Comparison of ENCODE assay signal across 1 cellular context in the genomic region with DNA sequence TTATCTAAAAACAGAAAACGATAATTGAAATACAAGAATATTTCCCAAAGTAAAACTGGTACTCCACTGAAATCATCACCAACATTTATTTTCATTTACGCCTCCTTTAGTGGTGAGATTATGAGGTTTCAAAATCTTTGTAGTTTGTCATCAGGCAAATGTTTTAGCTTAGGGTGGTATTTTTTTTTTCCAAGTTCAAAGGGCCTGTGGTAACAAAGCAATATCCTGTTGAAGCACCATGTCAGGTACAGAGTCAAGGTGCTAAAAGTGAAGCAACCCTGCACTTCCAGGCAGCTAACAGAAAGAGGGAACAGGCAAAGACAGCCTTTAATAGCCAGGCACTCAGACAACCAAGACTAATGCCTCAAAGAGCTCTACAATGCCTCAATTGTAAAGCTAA.
TF ChIP-seq lines count a peak whose summit lies in the region.

No MANE protein-coding gene starts in this region.

TF ChIP-seq in WTC11, 78 proteins besides CTCF, POLR2A, EP300 and RAD21 (continued from another document):
- TF ChIP-seq, protein P1, sequence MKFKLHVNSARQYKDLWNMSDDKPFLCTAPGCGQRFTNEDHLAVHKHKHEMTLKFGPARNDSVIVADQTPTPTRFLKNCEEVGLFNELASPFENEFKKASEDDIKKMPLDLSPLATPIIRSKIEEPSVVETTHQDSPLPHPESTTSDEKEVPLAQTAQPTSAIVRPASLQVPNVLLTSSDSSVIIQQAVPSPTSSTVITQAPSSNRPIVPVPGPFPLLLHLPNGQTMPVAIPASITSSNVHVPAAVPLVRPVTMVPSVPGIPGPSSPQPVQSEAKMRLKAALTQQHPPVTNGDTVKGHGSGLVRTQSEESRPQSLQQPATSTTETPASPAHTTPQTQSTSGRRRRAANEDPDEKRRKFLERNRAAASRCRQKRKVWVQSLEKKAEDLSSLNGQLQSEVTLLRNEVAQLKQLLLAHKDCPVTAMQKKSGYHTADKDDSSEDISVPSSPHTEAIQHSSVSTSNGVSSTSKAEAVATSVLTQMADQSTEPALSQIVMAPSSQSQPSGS (CRISPR knock-in tag; IDR thresholded peaks at IDR 0.05; ENCODE audit: borderline replicate concordance, low read depth) = no peak
- TF ChIP-seq CREM (CRISPR knock-in tag; IDR thresholded peaks at IDR 0.05) = no peak
- no peak for TF ChIP-seq NFATC4 (CRISPR knock-in tag; IDR thresholded peaks at IDR 0.05)
- TF ChIP-seq, protein P2, sequence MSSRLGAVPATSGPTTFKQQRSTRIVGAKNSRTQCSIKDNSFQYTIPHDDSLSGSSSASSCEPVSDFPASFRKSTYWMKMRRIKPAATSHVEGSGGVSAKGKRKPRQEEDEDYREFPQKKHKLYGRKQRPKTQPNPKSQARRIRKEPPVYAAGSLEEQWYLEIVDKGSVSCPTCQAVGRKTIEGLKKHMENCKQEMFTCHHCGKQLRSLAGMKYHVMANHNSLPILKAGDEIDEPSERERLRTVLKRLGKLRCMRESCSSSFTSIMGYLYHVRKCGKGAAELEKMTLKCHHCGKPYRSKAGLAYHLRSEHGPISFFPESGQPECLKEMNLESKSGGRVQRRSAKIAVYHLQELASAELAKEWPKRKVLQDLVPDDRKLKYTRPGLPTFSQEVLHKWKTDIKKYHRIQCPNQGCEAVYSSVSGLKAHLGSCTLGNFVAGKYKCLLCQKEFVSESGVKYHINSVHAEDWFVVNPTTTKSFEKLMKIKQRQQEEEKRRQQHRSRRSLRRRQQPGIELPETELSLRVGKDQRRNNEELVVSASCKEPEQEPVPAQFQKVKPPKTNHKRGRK (CRISPR knock-in tag; IDR thresholded peaks at IDR 0.05; ENCODE audit: borderline replicate concordance) = no peak
- TF ChIP-seq, protein P3, sequence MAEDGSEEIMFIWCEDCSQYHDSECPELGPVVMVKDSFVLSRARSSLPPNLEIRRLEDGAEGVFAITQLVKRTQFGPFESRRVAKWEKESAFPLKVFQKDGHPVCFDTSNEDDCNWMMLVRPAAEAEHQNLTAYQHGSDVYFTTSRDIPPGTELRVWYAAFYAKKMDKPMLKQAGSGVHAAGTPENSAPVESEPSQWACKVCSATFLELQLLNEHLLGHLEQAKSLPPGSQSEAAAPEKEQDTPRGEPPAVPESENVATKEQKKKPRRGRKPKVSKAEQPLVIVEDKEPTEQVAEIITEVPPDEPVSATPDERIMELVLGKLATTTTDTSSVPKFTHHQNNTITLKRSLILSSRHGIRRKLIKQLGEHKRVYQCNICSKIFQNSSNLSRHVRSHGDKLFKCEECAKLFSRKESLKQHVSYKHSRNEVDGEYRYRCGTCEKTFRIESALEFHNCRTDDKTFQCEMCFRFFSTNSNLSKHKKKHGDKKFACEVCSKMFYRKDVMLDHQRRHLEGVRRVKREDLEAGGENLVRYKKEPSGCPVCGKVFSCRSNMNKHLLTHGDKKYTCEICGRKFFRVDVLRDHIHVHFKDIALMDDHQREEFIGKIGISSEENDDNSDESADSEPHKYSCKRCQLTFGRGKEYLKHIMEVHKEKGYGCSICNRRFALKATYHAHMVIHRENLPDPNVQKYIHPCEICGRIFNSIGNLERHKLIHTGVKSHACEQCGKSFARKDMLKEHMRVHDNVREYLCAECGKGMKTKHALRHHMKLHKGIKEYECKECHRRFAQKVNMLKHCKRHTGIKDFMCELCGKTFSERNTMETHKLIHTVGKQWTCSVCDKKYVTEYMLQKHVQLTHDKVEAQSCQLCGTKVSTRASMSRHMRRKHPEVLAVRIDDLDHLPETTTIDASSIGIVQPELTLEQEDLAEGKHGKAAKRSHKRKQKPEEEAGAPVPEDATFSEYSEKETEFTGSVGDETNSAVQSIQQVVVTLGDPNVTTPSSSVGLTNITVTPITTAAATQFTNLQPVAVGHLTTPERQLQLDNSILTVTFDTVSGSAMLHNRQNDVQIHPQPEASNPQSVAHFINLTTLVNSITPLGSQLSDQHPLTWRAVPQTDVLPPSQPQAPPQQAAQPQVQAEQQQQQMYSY (CRISPR knock-in tag; IDR thresholded peaks at IDR 0.05) = no peak
- no peak for TF ChIP-seq FOXJ3 (CRISPR knock-in tag; IDR thresholded peaks at IDR 0.05; ENCODE audit: borderline replicate concordance)
- no peak for TF ChIP-seq GTF2I (CRISPR knock-in tag; conservative IDR thresholded peaks at IDR 0.05)
- TF ChIP-seq, protein P4, sequence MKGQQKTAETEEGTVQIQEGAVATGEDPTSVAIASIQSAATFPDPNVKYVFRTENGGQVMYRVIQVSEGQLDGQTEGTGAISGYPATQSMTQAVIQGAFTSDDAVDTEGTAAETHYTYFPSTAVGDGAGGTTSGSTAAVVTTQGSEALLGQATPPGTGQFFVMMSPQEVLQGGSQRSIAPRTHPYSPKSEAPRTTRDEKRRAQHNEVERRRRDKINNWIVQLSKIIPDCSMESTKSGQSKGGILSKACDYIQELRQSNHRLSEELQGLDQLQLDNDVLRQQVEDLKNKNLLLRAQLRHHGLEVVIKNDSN (CRISPR knock-in tag; IDR thresholded peaks at IDR 0.05) = no peak
- TF ChIP-seq CREB1 (CRISPR knock-in tag; IDR thresholded peaks at IDR 0.05) = no peak
